13 cellular contexts compared by ENCODE assay signal in genomic region chr5:149464796-149465489, GRCh38.
DNase-seq lines count a peak whose midpoint lies in the region; ATAC-seq and TF ChIP-seq lines count a peak whose summit lies in the region.
"Had no signal": no experiment of that assay in that cellular context is flagged by ENCODE, and none has a peak within 500 bp of the region (broad histone marks: within the 10 kb centered on the region; RNA-seq: fewer than 3 reads in every experiment).

No MANE protein-coding gene starts in this region.

- H3K4me1 ChIP-seq in neuronal stem cell (ENCODE audit: control insufficient read depth in 2 of 2, insufficient read depth in 1 of 2, low read depth in 1 of 2, low read length in 2 of 2) = no peaks in the 10 kb centered on the region

- no peak overlapping the region for H2AK5ac ChIP-seq in neuronal stem cell (ENCODE audit: low read depth, low read length)

- H4K8ac ChIP-seq in neuronal stem cell (ENCODE audit: low read depth, low read length) = no peak overlapping the region

- H3K27me3 ChIP-seq in AG04450 (ENCODE audit: control insufficient read depth, insufficient read depth, low read length) (no peaks in the 10 kb centered on the region), neuronal stem cell (ENCODE audit: control insufficient read depth in 3 of 3, insufficient read depth in 3 of 3, low read depth in 1 of 3, low read length in 3 of 3) (no peaks in the 10 kb centered on the region)

- no peak overlapping the region for H3K9ac ChIP-seq in neuronal stem cell (ENCODE audit: low read depth, low read length, poor library complexity)

- H3K27ac ChIP-seq in AG04450 (ENCODE audit: low read depth, low read length) (peak overlapping the region; percentile 40), RWPE1 (peak overlapping the region; percentile 34), neuronal stem cell (replicated peaks; ENCODE audit: low read length) (no peak overlapping the region)

- H3K4me2 ChIP-seq in neuronal stem cell (ENCODE audit: insufficient read depth, low read length, poor library complexity, severe bottlenecking) = no peak overlapping the region

- H3K9me3 Mint-ChIP-seq in endothelial cell (ENCODE audit: unreplicated experiment) = no peaks in the 10 kb centered on the region
- H3K9me3 Mint-ChIP-seq: natural killer cell had no signal

- WGBS in neuronal stem cell (ENCODE audit: extremely low coverage in 2 of 2, insufficient read length in 2 of 2, insufficient replicate concordance in 1 of 2), 2 donors = no CpG with 5 or more reads among the region's 8 CpGs

- no peaks in the 10 kb centered on the region for H3K36me3 Mint-ChIP-seq in endothelial cell (ENCODE audit: low read depth, unreplicated experiment)
- H3K36me3 Mint-ChIP-seq: natural killer cell had no signal

- no peak for TF ChIP-seq CTCF in AG04450 (IDR thresholded peaks at IDR 0.05; ENCODE audit: low read depth, low read length)
- TF ChIP-seq CTCF in RWPE1 (conservative IDR thresholded peaks at IDR 0.05; ENCODE audit: low read depth) = no peak
- no peak for TF ChIP-seq CTCF in fibroblast of the aortic adventitia (IDR thresholded peaks at IDR 0.05; ENCODE audit: insufficient read depth, low read length)
- TF ChIP-seq CTCF in endothelial cell (IDR thresholded peaks at IDR 0.05; ENCODE audit: unreplicated experiment) = no peak

- no peak overlapping the region for H3K27ac Mint-ChIP-seq in endothelial cell (ENCODE audit: unreplicated experiment)
- H3K27ac Mint-ChIP-seq: natural killer cell had no signal

- H3K4me3 Mint-ChIP-seq in endothelial cell (ENCODE audit: unreplicated experiment) = no peak overlapping the region
- H3K4me3 Mint-ChIP-seq: natural killer cell had no signal

- H2BK5ac ChIP-seq in neuronal stem cell (ENCODE audit: low read length) = no peak overlapping the region

- DNase-seq in AG04450 (ENCODE audit: low read depth, low spot score) (no peak), RWPE1 (ENCODE audit: low spot score) (no peak), fibroblast of the aortic adventitia (ENCODE audit: low read depth) (peak; percentile 75), neuronal stem cell (ENCODE audit: low spot score) (no peak), DMS153 treated with DMSO at 0.1 percent for 48 hours (lab: John Stamatoyannopoulos, UW; ENCODE audit: unreplicated experiment) (no peak), endothelial cell (ENCODE audit: low spot score) (no peak)
- DNase-seq in stimulated activated CD4-positive, alpha-beta T cell treated with anti-CD3 and anti-CD28 coated beads, Interleukin-4, amount 100 ng/mL, for 24 hours = no peak
- DNase-seq: activated T-cell treated with anti-CD3 and anti-CD28 coated beads, Interleukin-2, amount 50 U/mL, for 1 hour; natural killer cell; NCI-H2107; T-helper 2 cell had no signal

- no peak overlapping the region for H3K18ac ChIP-seq in neuronal stem cell (ENCODE audit: low read length)

- H3K9me3 ChIP-seq in AG04450 (ENCODE audit: control insufficient read depth, insufficient read depth, low read length) (no peaks in the 10 kb centered on the region), neuronal stem cell (replicated peaks in 1 of 2; ENCODE audit: control insufficient read depth in 2 of 2, insufficient read depth in 1 of 2, low read depth in 1 of 2, low read length in 2 of 2) (no peaks in the 10 kb centered on the region)

- ATAC-seq in HG03565 (IDR thresholded peaks at IDR 0.05; ENCODE audit: unreplicated experiment) = no peak
- ATAC-seq: GM12878, natural killer cell had no signal

- CTCF ChIA-PET in AG04450 (lab: Charles Lee) (no interaction called here), RWPE1 (lab: Yijun Ruan, JAX) (interaction anchor here (1.2 kb wide), 1 partner anchor 23 kb away, joined by 4 read pairs; no protein-coding TSS in a partner anchor)

- peaks cover 2% of the 10 kb centered on the region for H3K79me1 ChIP-seq in neuronal stem cell (ENCODE audit: low read depth, low read length)

- H2BK120ac ChIP-seq in neuronal stem cell (ENCODE audit: low read depth, low read length) = no peak overlapping the region

- H3K4ac ChIP-seq in neuronal stem cell (ENCODE audit: low read length) = no peak overlapping the region

- H3K36me3 ChIP-seq in neuronal stem cell (replicated peaks in 1 of 2; ENCODE audit: control insufficient read depth in 2 of 2, insufficient read depth in 2 of 2, low read length in 2 of 2) = no peaks in the 10 kb centered on the region

- H3K4me1 Mint-ChIP-seq in endothelial cell (ENCODE audit: unreplicated experiment) = peaks cover 16% of the 10 kb centered on the region
- H3K4me1 Mint-ChIP-seq: natural killer cell had no signal

- H3K27me3 Mint-ChIP-seq in endothelial cell (ENCODE audit: unreplicated experiment) = peaks cover 7% of the 10 kb centered on the region

- no peak overlapping the region for H3K4me3 ChIP-seq in AG04450 (ENCODE audit: low read depth, low read length)
- H3K4me3 ChIP-seq in fibroblast of the aortic adventitia (ENCODE audit: low read depth, low read length) = no peak overlapping the region
- peak overlapping the region in 1 of 2 donors; percentile 36 for H3K4me3 ChIP-seq in neuronal stem cell (ENCODE audit: low read length in 2 of 2)
- H3K4me3 ChIP-seq: GM12878 had no signal

- no peak overlapping the region for H3K14ac ChIP-seq in neuronal stem cell (ENCODE audit: low read length)

- no peak overlapping the region for H2BK15ac ChIP-seq in neuronal stem cell (ENCODE audit: low read length)

- H2BK12ac ChIP-seq in neuronal stem cell (ENCODE audit: low read length) = no peak overlapping the region

- H2AFZ ChIP-seq in neuronal stem cell (ENCODE audit: low read length) = peak overlapping the region; percentile 78

- POLR2A ChIA-PET in AG04450 (lab: Yijun Ruan, JAX) = no interaction called here
- POLR2A ChIA-PET in RWPE1 (lab: Yijun Ruan, JAX; ENCODE audit: low non-redundant PET) = no interaction called here

- no peak overlapping the region for H4K91ac ChIP-seq in neuronal stem cell (ENCODE audit: low read depth, low read length, poor library complexity)

- no peak overlapping the region for H3K23ac ChIP-seq in neuronal stem cell (ENCODE audit: low read depth, low read length, poor library complexity)
